ENCODE assay signal across 15 cellular contexts in genomic region chr17:17506893-17507464, GRCh38. TPM values are rescaled to one million over a fixed set of nuclear protein-coding genes. Genes with fewer than 3 reads are reported as not detected.
DNase-seq lines count a peak whose midpoint lies in the region; ATAC-seq and TF ChIP-seq lines count a peak whose summit lies in the region.
"Had no signal": no experiment of that assay in that cellular context is flagged by ENCODE, and none has a peak within 500 bp of the region (broad histone marks: within the 10 kb centered on the region; RNA-seq: fewer than 3 reads in every experiment).

No MANE protein-coding gene starts in this region.

- 59 to 63% methylated on average over 17 of the region's 17 CpGs for WGBS in lung, 2 donors
- 79 to 85% methylated on average over 16 to 17 of the region's 17 CpGs for WGBS in aorta, 2 donors

- POLR2A ChIA-PET in MCF 10A (lab: Yijun Ruan, JAX) = no interaction called here

- H3K27me3 Mint-ChIP-seq in MCF 10A (ENCODE audit: insufficient read depth, unreplicated experiment) = peaks cover 13% of the 10 kb centered on the region

- H3K27ac ChIP-seq in cingulate gyrus (ENCODE audit: low read depth, low read length) (peak overlapping the region; percentile 65), lung (ENCODE audit: low read depth in 1 of 2, low read length in 1 of 2) (peak overlapping the region; percentile 29 to 73), aorta (ENCODE audit: low read depth in 1 of 2, low read length in 2 of 2) (no peak overlapping the region)
- H3K27ac ChIP-seq: ascending aorta, sigmoid colon had no signal

- intact Hi-C loops in aorta (cut with DNase I) = no loop called here
- intact Hi-C loops in MCF 10A (cut with micrococcal nuclease) = no loop called here

- H3K4me3 ChIP-seq in lung (no peak overlapping the region), aorta (ENCODE audit: low read length in 2 of 2) (no peak overlapping the region)
- H3K4me3 ChIP-seq: ascending aorta, sigmoid colon had no signal

- H3K4me1 Mint-ChIP-seq in MCF 10A (ENCODE audit: insufficient read depth, unreplicated experiment) = peaks cover 2% of the 10 kb centered on the region

- TF ChIP-seq CTCF in lung (IDR thresholded peaks at IDR 0.05; ENCODE audit: control extremely low read depth, extremely low read depth) = no peak
- no peak for TF ChIP-seq CTCF in MCF 10A (IDR thresholded peaks at IDR 0.05; ENCODE audit: unreplicated experiment)

- BruUV-seq in MCF 10A (replicated peaks; lab: Mats Ljungman, UMichigan) = no TSS peak

- H3K36me3 Mint-ChIP-seq in MCF 10A (ENCODE audit: insufficient read depth, unreplicated experiment) = no peaks in the 10 kb centered on the region

- H3K27me3 ChIP-seq in lung (ENCODE audit: control insufficient read depth, insufficient read depth) = no peaks in the 10 kb centered on the region
- no peaks in the 10 kb centered on the region for H3K27me3 ChIP-seq in aorta (ENCODE audit: control insufficient read depth in 1 of 2, insufficient read depth in 2 of 2, low read length in 1 of 2)
- H3K27me3 ChIP-seq: ascending aorta, sigmoid colon had no signal

- no peak for ATAC-seq in lung (ENCODE audit: insufficient read depth, low FRiP score)
- no peak for ATAC-seq in aorta (ENCODE audit: low FRiP score)
- ATAC-seq in GM21381 (IDR thresholded peaks at IDR 0.05; ENCODE audit: unreplicated experiment) = no peak
- ATAC-seq: activated T-cell treated with anti-CD3 and anti-CD28 coated beads, Interleukin-2, amount 50 U/mL, for 4 hours had no signal

- H3K9me3 ChIP-seq in lung (ENCODE audit: control insufficient read depth in 2 of 2, insufficient read depth in 1 of 2, low read length in 1 of 2) = no peaks in the 10 kb centered on the region
- no peaks in the 10 kb centered on the region for H3K9me3 ChIP-seq in aorta (ENCODE audit: control insufficient read depth, low read length)
- H3K9me3 ChIP-seq: ascending aorta, sigmoid colon had no signal

- CTCF ChIA-PET in MCF 10A (lab: Yijun Ruan, JAX) = interaction anchor here (0.6 to 1.6 kb wide), 3 partner anchors 10 to 113 kb away, joined by 3 to 8 read pairs (median 3); partner anchors contain the start of gene RASD1

- no peak overlapping the region for H3K27ac Mint-ChIP-seq in MCF 10A (ENCODE audit: low read depth, unreplicated experiment)

- DNase-seq in NCI-H2107 treated with DMSO at 0.1 percent for 48 hours (lab: John Stamatoyannopoulos, UW; ENCODE audit: unreplicated experiment) (peak; percentile 62), NCI-H2107 (lab: John Stamatoyannopoulos, UW) (no peak), lung (ENCODE audit: low spot score) (no peak), aorta (peak; percentile 44 to 76), MCF 10A (ENCODE audit: unreplicated experiment) (no peak)
- DNase-seq in effector CD4-positive, alpha-beta T cell = no peak
- DNase-seq: 8988T; activated T-cell treated with anti-CD3 and anti-CD28 coated beads, Interleukin-2, amount 50 U/mL, for 4 hours; DMS153; GOT3; MM.1S; sigmoid colon had no signal

- no peak overlapping the region for H3K4me3 Mint-ChIP-seq in MCF 10A (ENCODE audit: unreplicated experiment)
- H3K4me3 Mint-ChIP-seq: activated T-cell treated with anti-CD3 and anti-CD28 coated beads, Interleukin-2, amount 50 U/mL, for 4 hours had no signal

- H3K4me1 ChIP-seq in lung (ENCODE audit: control insufficient read depth in 2 of 2, insufficient read depth in 2 of 2, low read length in 2 of 2) (peaks cover 0 to 11% of the 10 kb centered on the region in 2 donors), aorta (ENCODE audit: control insufficient read depth in 1 of 2, insufficient read depth in 2 of 2, low read length in 2 of 2) (no peaks in the 10 kb centered on the region)
- H3K4me1 ChIP-seq: sigmoid colon had no signal

- no peaks in the 10 kb centered on the region for H3K9me3 Mint-ChIP-seq in MCF 10A (ENCODE audit: unreplicated experiment)
- H3K9me3 Mint-ChIP-seq: activated T-cell treated with anti-CD3 and anti-CD28 coated beads, Interleukin-2, amount 50 U/mL, for 4 hours had no signal

- H3K36me3 ChIP-seq in lung (ENCODE audit: control insufficient read depth in 2 of 2, insufficient read depth in 2 of 2, low read length in 2 of 2) (no peaks in the 10 kb centered on the region), aorta (ENCODE audit: control insufficient read depth in 1 of 2, insufficient read depth in 2 of 2, low read length in 1 of 2) (no peaks in the 10 kb centered on the region)
- H3K36me3 ChIP-seq: ascending aorta, sigmoid colon had no signal

RNA-seq across cellular contexts. Expression of gene RASD1, which starts 10.8 kb away (rescaled TPM):
- 10 to 100 TPM in 1 of 2 donors, 1 to 10 TPM in 1; 3.8 to 11.4 TPM for total RNA-seq in lung
- 10 to 100 TPM; 13.5 to 53.8 TPM for polyA plus RNA-seq in lung
- total RNA-seq in aorta = 10 to 100 TPM; 12.0 to 50.1 TPM
- polyA plus RNA-seq in aorta = 1 to 10 TPM; 2.9 to 4.6 TPM
- total RNA-seq in MCF 10A (2022) = 0.21 TPM in 1 of 2 replicates, not detected in the other

RNA-seq across cellular contexts. Expression of gene MED9, which starts 30.2 kb away (rescaled TPM):
- total RNA-seq in lung (10 to 100 TPM; 14.2 to 15.4 TPM), aorta (10 to 100 TPM in 1 of 2 donors, 1 to 10 TPM in 1; 7.7 to 11.1 TPM), MCF 10A (2022) (8.1 and 10.5 TPM in 2 replicates)
- polyA plus RNA-seq in lung (10 to 100 TPM; 10.8 to 12.4 TPM), aorta (1 to 10 TPM; 6.6 to 7.9 TPM)

Comparison
In these comparisons a context has a peak if more than half of its experiments do, and no peak if none do; other contexts are left out.
1. DNase-seq: peak in NCI-H2107 treated with DMSO at 0.1 percent for 48 hours (single experiment) and aorta (2 of 2); none in NCI-H2107 (single experiment), lung (single experiment), MCF 10A (single experiment) and effector CD4-positive, alpha-beta T cell (single experiment).
2. H3K27ac ChIP-seq: peak in cingulate gyrus (single experiment) and lung (2 of 2); none in aorta (0 of 2).